2 cellular contexts compared by ENCODE assay signal in genomic region chr11:10401275-10401674, GRCh38.
TF ChIP-seq lines count a peak whose summit lies in the region.

No MANE protein-coding gene starts in this region.

TF ChIP-seq in A549, 52 proteins besides CTCF, POLR2A, EP300 and RAD21:
- TF ChIP-seq POLR2AphosphoS2 (conservative IDR thresholded peaks at IDR 0.05; ENCODE audit: low read length): no peak
- no peak for TF ChIP-seq ZFP36 (IDR thresholded peaks at IDR 0.05; ENCODE audit: borderline replicate concordance, partially characterized antibody)
- TF ChIP-seq PBX3 (IDR thresholded peaks at IDR 0.05): no peak
- TF ChIP-seq SREBF2 (IDR thresholded peaks at IDR 0.05): no peak
- TF ChIP-seq RNF2 (IDR thresholded peaks at IDR 0.05; ENCODE audit: borderline replicate concordance, low read depth): no peak
- TF ChIP-seq PHF8 (IDR thresholded peaks at IDR 0.05; ENCODE audit: borderline replicate concordance, low read depth): no peak
- TF ChIP-seq NFE2L2 (conservative IDR thresholded peaks at IDR 0.05; ENCODE audit: low read length): no peak
- no peak for TF ChIP-seq MYC (IDR thresholded peaks at IDR 0.05; ENCODE audit: borderline replicate concordance, low read length)
- TF ChIP-seq TP53 (CRISPR knock-in tag; IDR thresholded peaks at IDR 0.05): no peak
- TF ChIP-seq FOSB (CRISPR knock-in tag; IDR thresholded peaks at IDR 0.05): no peak
- no peak for TF ChIP-seq JUN (IDR thresholded peaks at IDR 0.05)
- TF ChIP-seq NR3C1 (IDR thresholded peaks at IDR 0.05): no peak
- TF ChIP-seq ATOH8 (CRISPR knock-in tag; IDR thresholded peaks at IDR 0.05; ENCODE audit: low read depth): no peak
- no peak for TF ChIP-seq BHLHE40 (IDR thresholded peaks at IDR 0.05; ENCODE audit: low read depth, low read length)
- no peak for TF ChIP-seq HOXB5 (CRISPR knock-in tag; IDR thresholded peaks at IDR 0.05)
- no peak for TF ChIP-seq EHF (CRISPR knock-in tag; IDR thresholded peaks at IDR 0.05)
- no peak for TF ChIP-seq TFCP2L1 (CRISPR knock-in tag; IDR thresholded peaks at IDR 0.05)
- TF ChIP-seq HOXA7 (CRISPR knock-in tag; IDR thresholded peaks at IDR 0.05): no peak
- no peak for TF ChIP-seq CBX8 (IDR thresholded peaks at IDR 0.05)

TF ChIP-seq in WTC11, 78 proteins besides CTCF, POLR2A, EP300 and RAD21:
- TF ChIP-seq ATF3 (CRISPR knock-in tag; conservative IDR thresholded peaks at IDR 0.05): no peak
- no peak for TF ChIP-seq ERG (CRISPR knock-in tag; IDR thresholded peaks at IDR 0.05)
- no peak for TF ChIP-seq CDX4 (CRISPR knock-in tag; IDR thresholded peaks at IDR 0.05; ENCODE audit: borderline replicate concordance)
- TF ChIP-seq MYBL2 (CRISPR knock-in tag; IDR thresholded peaks at IDR 0.05): no peak
- TF ChIP-seq RELA (CRISPR knock-in tag; IDR thresholded peaks at IDR 0.05; ENCODE audit: borderline replicate concordance): no peak
- TF ChIP-seq NR2C2 (CRISPR knock-in tag; IDR thresholded peaks at IDR 0.05): no peak
- TF ChIP-seq SMAD3 (CRISPR knock-in tag; IDR thresholded peaks at IDR 0.05; ENCODE audit: borderline replicate concordance): no peak
- TF ChIP-seq USF2 (CRISPR knock-in tag; IDR thresholded peaks at IDR 0.05): no peak
